1 cellular context compared by ENCODE assay signal in genomic region chr1:36099681-36100341, GRCh38.
TF ChIP-seq lines count a peak whose summit lies in the region.

No MANE protein-coding gene starts in this region.

TF ChIP-seq in neural cell, 6 proteins besides CTCF, POLR2A, EP300 and RAD21:
- TF ChIP-seq REST (IDR thresholded peaks at IDR 0.05; ENCODE audit: borderline replicate concordance) = peak; percentile 78
- TF ChIP-seq EZH2 (IDR thresholded peaks at IDR 0.05; ENCODE audit: borderline replicate concordance, insufficient read depth, low read length, poor library complexity, severe bottlenecking) = no peak
- TF ChIP-seq TAF1 (IDR thresholded peaks at IDR 0.05; ENCODE audit: low read depth) = no peak
- no peak for TF ChIP-seq MXI1 (conservative IDR thresholded peaks at IDR 0.05; ENCODE audit: poor library complexity, severe bottlenecking)
- TF ChIP-seq POLR2AphosphoS5 (IDR thresholded peaks at IDR 0.05) = no peak
- TF ChIP-seq SMC3 (conservative IDR thresholded peaks at IDR 0.05; ENCODE audit: poor library complexity) = peak; percentile 97
